Comparison of ENCODE assay signal across 3 cellular contexts in genomic region chrX:30690330-30690729, GRCh38.
TF ChIP-seq lines count a peak whose summit lies in the region.

No MANE protein-coding gene starts in this region.

TF ChIP-seq in liver, 16 proteins besides CTCF, POLR2A, EP300 and RAD21:
- TF ChIP-seq TAF1 (conservative IDR thresholded peaks at IDR 0.05) = no peak
- no peak for TF ChIP-seq MAX (IDR thresholded peaks at IDR 0.05)
- no peak for TF ChIP-seq HNF4A (conservative IDR thresholded peaks at IDR 0.05)
- TF ChIP-seq FOXA2 (IDR thresholded peaks at IDR 0.05) = peak; percentile 20

TF ChIP-seq in HepG2, 621 proteins besides CTCF, POLR2A, EP300 and RAD21:
- TF ChIP-seq ZNF34 (CRISPR knock-in tag; IDR thresholded peaks at IDR 0.05; ENCODE audit: borderline replicate concordance) (no peak), DBP (CRISPR knock-in tag; IDR thresholded peaks at IDR 0.05; ENCODE audit: not compliant biosample characterization) (no peak), ATM (IDR thresholded peaks at IDR 0.05; ENCODE audit: borderline replicate concordance) (no peak), PAXIP1 (CRISPR knock-in tag; conservative IDR thresholded peaks at IDR 0.05) (no peak), PAX8 (CRISPR knock-in tag; IDR thresholded peaks at IDR 0.05; ENCODE audit: borderline replicate concordance) (no peak), CSRNP1 (CRISPR knock-in tag; IDR thresholded peaks at IDR 0.05) (no peak), HNRNPLL (IDR thresholded peaks at IDR 0.05; ENCODE audit: low read depth, low read length, poor library complexity, severe bottlenecking) (no peak), TBP (CRISPR knock-in tag; IDR thresholded peaks at IDR 0.05) (no peak), ZNF33B (CRISPR knock-in tag; IDR thresholded peaks at IDR 0.05) (no peak), ZNF75D (CRISPR knock-in tag; IDR thresholded peaks at IDR 0.05; ENCODE audit: borderline replicate concordance) (no peak), NBN (conservative IDR thresholded peaks at IDR 0.05) (no peak), ZNF431 (CRISPR knock-in tag; IDR thresholded peaks at IDR 0.05; ENCODE audit: borderline replicate concordance, low read depth) (no peak), MTERF4 (CRISPR knock-in tag; IDR thresholded peaks at IDR 0.05) (no peak), HIVEP1 (CRISPR knock-in tag; IDR thresholded peaks at IDR 0.05) (no peak), EED (CRISPR knock-in tag; IDR thresholded peaks at IDR 0.05) (no peak)

TF ChIP-seq in WTC11, 78 proteins besides CTCF, POLR2A, EP300 and RAD21:
- TF ChIP-seq CREB1 (CRISPR knock-in tag; IDR thresholded peaks at IDR 0.05) (no peak), ZNF317 (CRISPR knock-in tag; IDR thresholded peaks at IDR 0.05; ENCODE audit: borderline replicate concordance, low read depth) (no peak), NR1H2 (CRISPR knock-in tag; IDR thresholded peaks at IDR 0.05) (no peak), AR (CRISPR knock-in tag; IDR thresholded peaks at IDR 0.05) (no peak), GABPB1 (CRISPR knock-in tag; IDR thresholded peaks at IDR 0.05) (no peak), RELA (CRISPR knock-in tag; IDR thresholded peaks at IDR 0.05; ENCODE audit: borderline replicate concordance) (no peak), E2F1 (CRISPR knock-in tag; IDR thresholded peaks at IDR 0.05) (no peak), ZMAT4 (CRISPR knock-in tag; IDR thresholded peaks at IDR 0.05) (no peak), ATF3 (CRISPR knock-in tag; conservative IDR thresholded peaks at IDR 0.05) (no peak)
